8 cellular contexts compared by ENCODE assay signal in the genomic region with DNA sequence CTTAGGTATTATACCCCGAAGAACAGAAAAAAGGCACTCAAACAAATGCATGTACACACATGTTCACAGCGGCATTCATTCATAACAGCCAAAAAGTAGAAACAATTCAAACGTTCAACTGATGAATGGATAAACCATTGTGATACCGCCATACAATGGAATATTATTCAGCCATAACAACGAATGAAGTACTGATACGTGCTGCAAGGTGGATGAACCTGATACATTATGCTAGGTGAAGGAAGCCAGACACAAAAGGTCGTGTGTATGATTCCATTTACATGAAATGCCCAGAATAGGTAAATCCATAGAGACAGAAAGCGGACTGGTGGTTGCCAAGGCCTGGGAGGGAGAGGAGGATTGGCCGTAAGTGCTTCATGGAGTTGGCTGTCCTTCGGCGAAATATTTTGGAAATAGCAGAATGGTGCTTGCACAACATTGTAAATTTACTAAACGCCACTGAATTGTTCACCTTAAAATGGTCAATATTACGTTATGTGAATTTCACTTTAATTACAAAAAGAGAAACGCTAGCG.
A peak's percentile ranks its signal among the peaks of the same experiment; 100 is the strongest.
DNase-seq lines count a peak whose midpoint lies in the region; ATAC-seq and TF ChIP-seq lines count a peak whose summit lies in the region.

No MANE protein-coding gene starts in this region.

- H3K36me3 Mint-ChIP-seq in nephron (ENCODE audit: low read depth) = peaks cover 19% of the 10 kb centered on the region

- peak overlapping the region; percentile 91 to 97 (median 94) for H3K4me3 Mint-ChIP-seq in nephron

- no peaks in the 10 kb centered on the region for H3K9me3 Mint-ChIP-seq in nephron

- H3K27me3 ChIP-seq in SJSA1 (replicated peaks) = no peaks in the 10 kb centered on the region

- TF ChIP-seq CTCF in AG10803 (conservative IDR thresholded peaks at IDR 0.05; ENCODE audit: low read length) (no peak), epithelial cell of proximal tubule (conservative IDR thresholded peaks at IDR 0.05; ENCODE audit: low read depth, low read length) (no peak), nephron (IDR thresholded peaks at IDR 0.05; ENCODE audit: unreplicated experiment in 3 of 3) (no peak)

- peak overlapping the region; percentile 81 to 89 (median 82) for H3K27ac Mint-ChIP-seq in nephron

- peaks cover 20% of the 10 kb centered on the region for H3K4me1 Mint-ChIP-seq in nephron

- peaks cover 13% of the 10 kb centered on the region for H3K4me1 ChIP-seq in SJSA1 (replicated peaks)

- ATAC-seq in GM18519 (IDR thresholded peaks at IDR 0.05; ENCODE audit: low FRiP score, unreplicated experiment) = peak; percentile 17
- peak; percentile 2 for ATAC-seq in HG03064 (IDR thresholded peaks at IDR 0.05; ENCODE audit: low read depth, unreplicated experiment)

- H3K36me3 ChIP-seq in SJSA1 = peaks cover 35% of the 10 kb centered on the region

- peak overlapping the region; percentile 96 for H3K4me3 ChIP-seq in AG10803 (ENCODE audit: low read length)
- H3K4me3 ChIP-seq in SJSA1 = peak overlapping the region; percentile 66
- H3K4me3 ChIP-seq in epithelial cell of proximal tubule (ENCODE audit: low read depth, low read length) = peak overlapping the region; percentile 99

- H3K27me3 Mint-ChIP-seq in nephron (ENCODE audit: low read depth) = no peaks in the 10 kb centered on the region

- H3K9me3 ChIP-seq in SJSA1 (replicated peaks) = no peaks in the 10 kb centered on the region

- no peak overlapping the region for H3K27ac ChIP-seq in SJSA1

- DNase-seq in AG10803 (ENCODE audit: low read depth) (no peak), SJSA1 (ENCODE audit: low read depth in 1 of 2, low spot score in 2 of 2) (peak in 1 of 2 experiments; percentile 4), epithelial cell of proximal tubule (ENCODE audit: low read depth) (no peak), NCI-H446 (lab: John Stamatoyannopoulos, UW) (no peak), CD1c-positive myeloid dendritic cell (ENCODE audit: extremely low spot score) (no peak)
